8 cellular contexts compared by ENCODE assay signal in the genomic region with DNA sequence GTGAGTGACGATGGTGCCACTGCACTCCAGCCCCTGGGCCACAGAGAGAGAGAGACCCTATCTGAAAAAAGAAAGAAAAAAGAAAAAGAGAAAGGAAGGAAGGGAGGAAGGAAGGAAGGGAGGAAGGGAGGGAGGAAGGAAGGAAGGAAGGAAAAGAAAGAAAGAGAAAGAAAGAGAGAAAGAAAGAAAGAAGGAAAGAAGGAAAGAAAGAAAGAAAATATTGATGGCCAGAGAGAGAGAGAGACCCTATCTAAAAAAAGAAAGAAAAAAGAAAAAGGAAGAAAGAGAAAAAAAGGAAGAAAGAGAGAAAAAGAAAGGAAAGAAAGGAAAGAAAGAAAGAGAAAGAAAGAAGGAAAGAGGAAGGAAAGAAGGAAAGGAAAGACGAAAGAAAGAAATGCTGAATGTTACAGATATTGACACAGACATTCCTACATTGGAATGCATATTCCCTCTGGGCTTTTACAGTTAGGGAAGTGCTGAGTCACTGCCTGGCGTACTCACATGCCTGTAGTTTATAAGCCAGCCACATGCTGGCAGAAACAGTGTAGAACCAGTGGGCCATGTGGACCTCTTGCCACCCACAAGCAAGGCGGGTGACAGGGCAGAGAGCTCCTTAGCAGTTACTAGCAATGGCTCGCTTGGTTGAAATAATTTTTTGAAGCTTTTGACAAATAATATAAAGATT. TPM values are rescaled to one million over a fixed set of nuclear protein-coding genes. Genes with fewer than 3 reads are reported as not detected.
DNase-seq lines count a peak whose midpoint lies in the region; ATAC-seq and TF ChIP-seq lines count a peak whose summit lies in the region.

No MANE protein-coding gene starts in this region.

- peak overlapping the region; percentile 44 to 87; a peak in 3 of 4 replicates for H4K8ac ChIP-seq in IMR-90 (ENCODE audit: low read depth in 2 of 2, low read length in 2 of 2)

- H3K4me3 ChIP-seq in IMR-90 (ENCODE audit: insufficient read depth, low read depth, low read length) (no peak overlapping the region), cardiac fibroblast (replicated peaks in 1 of 2; ENCODE audit: low read depth in 2 of 2, low read length in 2 of 2) (no peak overlapping the region), right lobe of liver (no peak overlapping the region)

- no peak overlapping the region for H2AK9ac ChIP-seq in IMR-90 (replicated peaks; ENCODE audit: low read depth, low read length, poor library complexity)

- peak overlapping the region; percentile 98 for H4K91ac ChIP-seq in IMR-90 (ENCODE audit: insufficient read depth, low read depth, low read length)

- no peaks in the 10 kb centered on the region for H3K36me3 ChIP-seq in IMR-90 (ENCODE audit: control insufficient read depth, insufficient read depth, low read length)
- no peaks in the 10 kb centered on the region for H3K36me3 ChIP-seq in right lobe of liver

- H3K23ac ChIP-seq in IMR-90 (ENCODE audit: low read depth, low read length), result peak overlapping the region; percentile 66

- TF ChIP-seq CTCF in IMR-90 (conservative IDR thresholded peaks at IDR 0.05; ENCODE audit: low read depth, low read length), result 0 out of 2 replicates have a peak, but pooled peaks have one; percentile 13
- no peak for TF ChIP-seq CTCF in cardiac fibroblast (IDR thresholded peaks at IDR 0.05; ENCODE audit: low read depth, low read length)
- no peak for TF ChIP-seq CTCF in right lobe of liver (IDR thresholded peaks at IDR 0.05)

- 0% methylated on average over 1 of the region's 5 CpGs; no CpG with 5 or more reads in 1 of the 2 experiments for WGBS in IMR-90 (ENCODE audit: extremely low coverage in 2 of 2, insufficient read length in 1 of 2), 2 experiments
- 62% methylated on average over 5 of the region's 5 CpGs for WGBS in right lobe of liver (ENCODE audit: insufficient coverage, low coverage, low lambda C conversion rate, missing lambda C conversion rate)

- H3K18ac ChIP-seq in IMR-90 (ENCODE audit: low read depth, low read length), result peak overlapping the region; percentile 100

- H3K14ac ChIP-seq in IMR-90 (replicated peaks; ENCODE audit: low read depth, low read length), result peak overlapping the region; percentile 94

- H3K9me3 ChIP-seq in IMR-90 (ENCODE audit: control insufficient read depth, insufficient read depth, low read length), result 0 out of 2 replicates have a peak, but pooled peaks cover 2% of the 10 kb centered on the region
- H3K9me3 ChIP-seq in right lobe of liver, result no peaks in the 10 kb centered on the region

- peaks cover 26% of the 10 kb centered on the region for H3K4me1 Mint-ChIP-seq in activated CD4-positive, alpha-beta T cell treated with anti-CD3 and anti-CD28 coated beads, Interleukin-2, amount 10 ng/mL, durations not matched to agents 7 days and 5 days
- H3K4me1 Mint-ChIP-seq in activated CD4-positive, alpha-beta T cell treated with anti-CD3 and anti-CD28 coated beads for 36 hours, result peaks cover 9% of the 10 kb centered on the region

- ATAC-seq in IMR-90 (ENCODE audit: low read depth), result peak; percentile 99
- ATAC-seq in right lobe of liver, result peak; percentile 65 to 75 (median 70)
- ATAC-seq in activated CD4-positive, alpha-beta T cell treated with anti-CD3 and anti-CD28 coated beads for 36 hours, result no peak
- no peak for ATAC-seq in GM21723 (IDR thresholded peaks at IDR 0.05; ENCODE audit: unreplicated experiment)
- ATAC-seq in GM19328 (IDR thresholded peaks at IDR 0.05; ENCODE audit: unreplicated experiment), result no peak

- peaks cover 6% of the 10 kb centered on the region for H3K4me1 ChIP-seq in IMR-90 (ENCODE audit: control insufficient read depth, insufficient read depth, low read length)
- H3K4me1 ChIP-seq in right lobe of liver, result peaks cover 0 to 36% (median 6%) of the 10 kb centered on the region in 4 donors

- H3K79me1 ChIP-seq in IMR-90 (ENCODE audit: low read depth in 1 of 2, low read length in 2 of 2), result no peaks in the 10 kb centered on the region

- DNase-seq in AG08396 (ENCODE audit: low spot score) (peak; percentile 83), IMR-90 (peak; percentile 91), cardiac fibroblast (ENCODE audit: low read depth in 2 of 2) (peak; percentile 93 to 96), right lobe of liver (peak; percentile 52 to 61 (median 57))
- DNase-seq in activated CD4-positive, alpha-beta T cell treated with anti-CD3 and anti-CD28 coated beads, Interleukin-2, amount 10 ng/mL, durations not matched to agents 7 days and 5 days, result no peak
- DNase-seq in activated CD4-positive, alpha-beta T cell treated with anti-CD3 and anti-CD28 coated beads for 36 hours, result no peak

- in situ Hi-C loops in IMR-90 (cut with MboI; ENCODE audit: low sequenced_read_pairs), result no loop called here

- H4K20me1 ChIP-seq in IMR-90 (ENCODE audit: insufficient read depth, low read length), result no peaks in the 10 kb centered on the region

- H3K27ac ChIP-seq in IMR-90 (ENCODE audit: insufficient read depth, low read length) (peak overlapping the region; percentile 84; the same call in 1 of the 2 replicates), right lobe of liver (peak overlapping the region; percentile 26 to 58 (median 28))

- CTCF ChIA-PET in IMR-90 (lab: Yijun Ruan, JAX), result no interaction called here
- CTCF ChIA-PET in activated CD4-positive, alpha-beta T cell treated with anti-CD3 and anti-CD28 coated beads, Interleukin-2, amount 10 ng/mL, durations not matched to agents 7 days and 5 days (lab: Charles Lee), result interaction anchor here (0.6 kb wide), 1 partner anchor 16 kb away, joined by 3 read pairs; no protein-coding TSS in a partner anchor
- CTCF ChIA-PET in activated CD4-positive, alpha-beta T cell treated with anti-CD3 and anti-CD28 coated beads for 36 hours (lab: Charles Lee), result interaction anchor here (1.5 kb wide), 1 partner anchor 43 kb away, joined by 3 read pairs; no protein-coding TSS in a partner anchor

- TF ChIP-seq POLR2A in IMR-90 (IDR thresholded peaks at IDR 0.05; ENCODE audit: low read depth, low read length) (no peak), right lobe of liver (IDR thresholded peaks at IDR 0.05) (no peak)

- TF ChIP-seq RAD21 in IMR-90 (IDR thresholded peaks at IDR 0.05; ENCODE audit: low read length), result peak; percentile 22; the same call in 1 of the 2 replicates

- POLR2A ChIA-PET in IMR-90 (lab: Charles Lee; ENCODE audit: unreplicated experiment), result no interaction called here
- POLR2A ChIA-PET in activated CD4-positive, alpha-beta T cell treated with anti-CD3 and anti-CD28 coated beads, Interleukin-2, amount 10 ng/mL, durations not matched to agents 7 days and 5 days (lab: Charles Lee), result no interaction called here
- POLR2A ChIA-PET in activated CD4-positive, alpha-beta T cell treated with anti-CD3 and anti-CD28 coated beads for 36 hours (lab: Charles Lee), result no interaction called here

- H3K27me3 ChIP-seq in IMR-90 (ENCODE audit: control insufficient read depth, insufficient read depth, low read length), result no peaks in the 10 kb centered on the region
- H3K27me3 ChIP-seq in right lobe of liver, result no peaks in the 10 kb centered on the region

- peak overlapping the region; percentile 50 for H2AFZ ChIP-seq in IMR-90 (replicated peaks; ENCODE audit: low read length, poor library complexity)

- peak overlapping the region; percentile 96 for H3K4ac ChIP-seq in IMR-90 (ENCODE audit: low read depth, low read length)

- no peak overlapping the region for H3K56ac ChIP-seq in IMR-90 (ENCODE audit: extremely low read depth, insufficient read depth, low read length)

- peak overlapping the region; percentile 99 for H2BK20ac ChIP-seq in IMR-90 (ENCODE audit: low read depth, low read length)

- H3K27ac Mint-ChIP-seq in activated CD4-positive, alpha-beta T cell treated with anti-CD3 and anti-CD28 coated beads, Interleukin-2, amount 10 ng/mL, durations not matched to agents 7 days and 5 days, result no peak overlapping the region
- H3K27ac Mint-ChIP-seq in activated CD4-positive, alpha-beta T cell treated with anti-CD3 and anti-CD28 coated beads for 36 hours, result no peak overlapping the region

- dilution Hi-C loops in IMR-90 (cut with HindIII; ENCODE audit: low sequenced_read_pairs, unreplicated experiment), result no loop called here

- peak overlapping the region; percentile 83; the same call in 1 of the 2 replicates for H2AK5ac ChIP-seq in IMR-90 (ENCODE audit: low read depth, low read length)

- peak overlapping the region; percentile 98 for H2BK120ac ChIP-seq in IMR-90 (ENCODE audit: low read depth, low read length)

- peak overlapping the region; percentile 99 for H4K5ac ChIP-seq in IMR-90 (ENCODE audit: low read depth, low read length)

- H2BK15ac ChIP-seq in IMR-90 (ENCODE audit: low read depth, low read length), result peak overlapping the region; percentile 42; the same call in 1 of the 3 replicates

- peaks cover 4% of the 10 kb centered on the region for H3K36me3 Mint-ChIP-seq in activated CD4-positive, alpha-beta T cell treated with anti-CD3 and anti-CD28 coated beads, Interleukin-2, amount 10 ng/mL, durations not matched to agents 7 days and 5 days (ENCODE audit: low read depth)
- H3K36me3 Mint-ChIP-seq in activated CD4-positive, alpha-beta T cell treated with anti-CD3 and anti-CD28 coated beads for 36 hours (ENCODE audit: low read depth), result no peaks in the 10 kb centered on the region

- no peak overlapping the region for H3K9ac ChIP-seq in IMR-90 (ENCODE audit: low read depth, low read length)

- peak overlapping the region; percentile 85 for H2BK5ac ChIP-seq in IMR-90 (ENCODE audit: low read depth, low read length, poor library complexity, severe bottlenecking)

- H3K9me1 ChIP-seq in IMR-90 (ENCODE audit: insufficient read depth, low read length), result peaks cover 2% of the 10 kb centered on the region; the same call in 1 of the 2 replicates

- peaks cover 8% of the 10 kb centered on the region for H3K27me3 Mint-ChIP-seq in activated CD4-positive, alpha-beta T cell treated with anti-CD3 and anti-CD28 coated beads, Interleukin-2, amount 10 ng/mL, durations not matched to agents 7 days and 5 days
- no peaks in the 10 kb centered on the region for H3K27me3 Mint-ChIP-seq in activated CD4-positive, alpha-beta T cell treated with anti-CD3 and anti-CD28 coated beads for 36 hours

- BruUV-seq in IMR-90 (replicated peaks; lab: Mats Ljungman, UMichigan), result no TSS peak

- H3K9me3 Mint-ChIP-seq in activated CD4-positive, alpha-beta T cell treated with anti-CD3 and anti-CD28 coated beads, Interleukin-2, amount 10 ng/mL, durations not matched to agents 7 days and 5 days, result peaks cover 23% of the 10 kb centered on the region
- peaks cover 9% of the 10 kb centered on the region for H3K9me3 Mint-ChIP-seq in activated CD4-positive, alpha-beta T cell treated with anti-CD3 and anti-CD28 coated beads for 36 hours (ENCODE audit: low read depth)

- intact Hi-C loops in IMR-90 (cut with micrococcal nuclease), result loop anchor here (5.0 kb wide), 2 partner anchors 36 to 39 kb away; partner anchors contain the start of gene SLC46A3
- intact Hi-C loops in right lobe of liver (cut with DNase I), result no loop called here
- intact Hi-C loops in activated CD4-positive, alpha-beta T cell treated with anti-CD3 and anti-CD28 coated beads for 36 hours (cut with DNase I, micrococcal nuclease), result no loop called here

- H3K4me2 ChIP-seq in IMR-90 (ENCODE audit: low read depth, low read length), result no peak overlapping the region

- H3K4me3 Mint-ChIP-seq in activated CD4-positive, alpha-beta T cell treated with anti-CD3 and anti-CD28 coated beads, Interleukin-2, amount 10 ng/mL, durations not matched to agents 7 days and 5 days, result no peak overlapping the region
- no peak overlapping the region for H3K4me3 Mint-ChIP-seq in activated CD4-positive, alpha-beta T cell treated with anti-CD3 and anti-CD28 coated beads for 36 hours

RNA-seq across cellular contexts. Expression of gene SLC46A3, which starts 34.6 kb away (rescaled TPM):
- 0.54 and 0.83 TPM in 2 replicates for total RNA-seq in IMR-90 (2012; rRNA removed)
- 0.86 and 0.89 TPM in 2 replicates for polyA plus RNA-seq in IMR-90 (2012; rRNA removed)
- polyA plus RNA-seq in IMR-90 (2012; cell fraction: cytosol; rRNA removed), result 0.41 and 0.77 TPM in 2 replicates
- 0.72 and 3.0 TPM in 2 replicates for polyA plus RNA-seq in IMR-90 (2012; cell fraction: nucleus; rRNA removed; ENCODE audit: low replicate concordance)
- total RNA-seq in right lobe of liver, result 10 to 100 TPM; 33.9 to 60.9 (median 43.0) TPM
- 10 to 100 TPM; 15.2 to 17.6 TPM for total RNA-seq in activated CD4-positive, alpha-beta T cell treated with anti-CD3 and anti-CD28 coated beads, Interleukin-2, amount 10 ng/mL, durations not matched to agents 7 days and 5 days
- 1 to 10 TPM; 2.8 to 3.2 TPM for total RNA-seq in activated CD4-positive, alpha-beta T cell treated with anti-CD3 and anti-CD28 coated beads for 36 hours

Comparison
In these comparisons a context has a peak if more than half of its experiments do, and no peak if none do; other contexts are left out.
1. DNase-seq: peak in AG08396 (single experiment), IMR-90 (single experiment), cardiac fibroblast (2 of 2) and right lobe of liver (3 of 3); none in activated CD4-positive, alpha-beta T cell treated with anti-CD3 and anti-CD28 coated beads, Interleukin-2, amount 10 ng/mL, durations not matched to agents 7 days and 5 days (single experiment) and activated CD4-positive, alpha-beta T cell treated with anti-CD3 and anti-CD28 coated beads for 36 hours (single experiment).
2. ATAC-seq: peak in IMR-90 (single experiment) and right lobe of liver (4 of 4); none in activated CD4-positive, alpha-beta T cell treated with anti-CD3 and anti-CD28 coated beads for 36 hours (single experiment), GM21723 (single experiment) and GM19328 (single experiment).